ENCODE assay signal across 21 cellular contexts in the genomic region with DNA sequence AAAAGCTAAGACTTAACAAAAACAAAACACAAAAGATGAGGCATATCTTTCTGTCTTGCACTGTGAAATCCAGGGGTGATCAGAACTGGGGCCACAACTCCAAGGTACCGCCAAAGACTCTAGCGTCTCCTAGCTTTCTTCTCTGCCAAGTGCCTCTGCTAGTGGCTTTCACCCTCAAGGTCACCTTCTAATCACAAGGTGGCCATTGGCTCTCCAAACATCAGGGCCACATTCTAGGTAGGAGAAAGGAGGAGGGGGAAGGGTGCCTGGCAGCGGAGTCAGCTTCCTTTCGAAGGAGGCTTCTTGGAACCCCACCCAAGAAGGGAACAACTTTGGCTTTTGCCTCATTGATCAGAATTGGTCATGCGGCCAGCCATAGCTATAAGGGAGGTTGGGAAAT.
DNase-seq lines count a peak whose midpoint lies in the region; ATAC-seq and TF ChIP-seq lines count a peak whose summit lies in the region.
"Had no signal": no experiment of that assay in that cellular context is flagged by ENCODE, and none has a peak within 500 bp of the region (broad histone marks: within the 10 kb centered on the region; RNA-seq: fewer than 3 reads in every experiment).

No MANE protein-coding gene starts in this region.

- no peak overlapping the region for H3K23ac ChIP-seq in mesendoderm (ENCODE audit: low read length)

- no peak overlapping the region for H2BK5ac ChIP-seq in mesendoderm (ENCODE audit: low read length)

- H2AK5ac ChIP-seq in mesendoderm (ENCODE audit: low read length), result peak overlapping the region; percentile 56

- no peak overlapping the region for H3K9ac ChIP-seq in mesendoderm (ENCODE audit: low read length)
- H3K9ac ChIP-seq: BLaER1 treated with 17β-estradiol and CSF1 and Interleukin-3, amounts not matched to agents 10 nM and 100 nM; KMS-11 had no signal

- H3K4me1 Mint-ChIP-seq in activated naive CD8-positive, alpha-beta T cell treated with anti-CD3 and anti-CD28 coated beads, Interleukin-2, amount 10 ng/mL, durations not matched to agents 7 days and 5 days, result peaks cover 19% of the 10 kb centered on the region
- H3K4me1 Mint-ChIP-seq in activated naive CD8-positive, alpha-beta T cell treated with anti-CD3 and anti-CD28 coated beads for 36 hours, result no peaks in the 10 kb centered on the region
- peaks cover 55% of the 10 kb centered on the region for H3K4me1 Mint-ChIP-seq in dendritic cell treated with granulocyte-macrophage colony-stimulating factor and Interleukin-4, amounts not matched to agents 40 ng/mL and 50 ng/mL, for 4 days (ENCODE audit: low read depth)

- H3K27me3 ChIP-seq in mesendoderm (ENCODE audit: insufficient read depth, low read length, poor library complexity) (no peaks in the 10 kb centered on the region), brain microvascular endothelial cell (replicated peaks) (no peaks in the 10 kb centered on the region)
- H3K27me3 ChIP-seq: BLaER1 treated with 17β-estradiol and CSF1 and Interleukin-3, amounts not matched to agents 10 nM and 100 nM had no signal

- no peaks in the 10 kb centered on the region for H3K36me3 Mint-ChIP-seq in activated naive CD8-positive, alpha-beta T cell treated with anti-CD3 and anti-CD28 coated beads, Interleukin-2, amount 10 ng/mL, durations not matched to agents 7 days and 5 days
- no peaks in the 10 kb centered on the region for H3K36me3 Mint-ChIP-seq in activated naive CD8-positive, alpha-beta T cell treated with anti-CD3 and anti-CD28 coated beads for 36 hours
- no peaks in the 10 kb centered on the region for H3K36me3 Mint-ChIP-seq in dendritic cell treated with granulocyte-macrophage colony-stimulating factor and Interleukin-4, amounts not matched to agents 40 ng/mL and 50 ng/mL, for 4 days (ENCODE audit: low read depth)

- H3K79me1 ChIP-seq in mesendoderm (ENCODE audit: low read length), result no peaks in the 10 kb centered on the region

- TF ChIP-seq CTCF in mucosa of descending colon (IDR thresholded peaks at IDR 0.05), result no peak
- no peak for TF ChIP-seq CTCF in brain microvascular endothelial cell (IDR thresholded peaks at IDR 0.05; ENCODE audit: low read depth, low read length, missing control alignments)

- H3K9me3 Mint-ChIP-seq in activated naive CD8-positive, alpha-beta T cell treated with anti-CD3 and anti-CD28 coated beads, Interleukin-2, amount 10 ng/mL, durations not matched to agents 7 days and 5 days, result no peaks in the 10 kb centered on the region
- no peaks in the 10 kb centered on the region for H3K9me3 Mint-ChIP-seq in activated naive CD8-positive, alpha-beta T cell treated with anti-CD3 and anti-CD28 coated beads for 36 hours
- no peaks in the 10 kb centered on the region for H3K9me3 Mint-ChIP-seq in dendritic cell treated with granulocyte-macrophage colony-stimulating factor and Interleukin-4, amounts not matched to agents 40 ng/mL and 50 ng/mL, for 4 days
- H3K9me3 Mint-ChIP-seq: CD4-positive, alpha-beta T cell had no signal

- no peaks in the 10 kb centered on the region for H3K79me2 ChIP-seq in mesendoderm (ENCODE audit: control insufficient read depth, insufficient read depth, low read length)

- no peak overlapping the region for H3K4me3 Mint-ChIP-seq in activated naive CD8-positive, alpha-beta T cell treated with anti-CD3 and anti-CD28 coated beads, Interleukin-2, amount 10 ng/mL, durations not matched to agents 7 days and 5 days
- no peak overlapping the region for H3K4me3 Mint-ChIP-seq in activated naive CD8-positive, alpha-beta T cell treated with anti-CD3 and anti-CD28 coated beads for 36 hours
- H3K4me3 Mint-ChIP-seq in dendritic cell treated with granulocyte-macrophage colony-stimulating factor and Interleukin-4, amounts not matched to agents 40 ng/mL and 50 ng/mL, for 4 days, result no peak overlapping the region
- H3K4me3 Mint-ChIP-seq: CD4-positive, alpha-beta T cell; GM23338; H9 had no signal

- ATAC-seq in activated naive CD8-positive, alpha-beta T cell treated with anti-CD3 and anti-CD28 coated beads, Interleukin-2, amount 10 ng/mL, durations not matched to agents 7 days and 5 days (ENCODE audit: low read depth), result no peak
- no peak for ATAC-seq in GM21619 (IDR thresholded peaks at IDR 0.05; ENCODE audit: unreplicated experiment)
- ATAC-seq in mucosa of descending colon, result no peak
- ATAC-seq: GM23338, PC-3, Right ventricle myocardium inferior had no signal

- intact Hi-C loops in dendritic cell treated with granulocyte-macrophage colony-stimulating factor and Interleukin-4, amounts not matched to agents 40 ng/mL and 50 ng/mL, for 4 days (cut with micrococcal nuclease), result no loop called here
- intact Hi-C loops in mucosa of descending colon (cut with DNase I, micrococcal nuclease), result no loop called here

- peak; percentile 4 for DNase-seq in activated naive CD8-positive, alpha-beta T cell treated with anti-CD3 and anti-CD28 coated beads, Interleukin-2, amount 10 ng/mL, durations not matched to agents 7 days and 5 days
- DNase-seq in activated naive CD8-positive, alpha-beta T cell treated with anti-CD3 and anti-CD28 coated beads for 36 hours, result no peak
- DNase-seq in mesendoderm (no peak), mucosa of descending colon (no peak), brain microvascular endothelial cell (no peak)
- DNase-seq: AML-193; H9; MM.1S; NCI-H2029; NCI-H446 treated with DMSO at 0.1 percent for 48 hours; NCI-H526; NCI-H82; NK-92 treated with Interleukin-12 subunit alpha and Interleukin-12 subunit beta, amount 100 ng/mL, for 24 hours; PC-3 had no signal

- H3K27me3 Mint-ChIP-seq in activated naive CD8-positive, alpha-beta T cell treated with anti-CD3 and anti-CD28 coated beads, Interleukin-2, amount 10 ng/mL, durations not matched to agents 7 days and 5 days, result peaks cover 11% of the 10 kb centered on the region
- H3K27me3 Mint-ChIP-seq in activated naive CD8-positive, alpha-beta T cell treated with anti-CD3 and anti-CD28 coated beads for 36 hours, result no peaks in the 10 kb centered on the region
- peaks cover 5% of the 10 kb centered on the region for H3K27me3 Mint-ChIP-seq in dendritic cell treated with granulocyte-macrophage colony-stimulating factor and Interleukin-4, amounts not matched to agents 40 ng/mL and 50 ng/mL, for 4 days

- H3K4me1 ChIP-seq in mesendoderm (ENCODE audit: control insufficient read depth, low read depth, low read length) (peaks cover 13% of the 10 kb centered on the region), mucosa of descending colon (ENCODE audit: low read depth) (no peaks in the 10 kb centered on the region)

- H3K4me2 ChIP-seq in mesendoderm (ENCODE audit: low read length), result no peak overlapping the region
- H3K4me2 ChIP-seq: BLaER1 treated with 17β-estradiol and CSF1 and Interleukin-3, amounts not matched to agents 10 nM and 100 nM; GM23338; KMS-11 had no signal

- no peak overlapping the region for H3K27ac Mint-ChIP-seq in activated naive CD8-positive, alpha-beta T cell treated with anti-CD3 and anti-CD28 coated beads, Interleukin-2, amount 10 ng/mL, durations not matched to agents 7 days and 5 days
- no peak overlapping the region for H3K27ac Mint-ChIP-seq in activated naive CD8-positive, alpha-beta T cell treated with anti-CD3 and anti-CD28 coated beads for 36 hours
- H3K27ac Mint-ChIP-seq in dendritic cell treated with granulocyte-macrophage colony-stimulating factor and Interleukin-4, amounts not matched to agents 40 ng/mL and 50 ng/mL, for 4 days, result peak overlapping the region; percentile 16
- H3K27ac Mint-ChIP-seq: CD4-positive, alpha-beta T cell; GM23338; H9 had no signal

- no peak overlapping the region for H2BK15ac ChIP-seq in mesendoderm (replicated peaks; ENCODE audit: low read depth)

- H4K5ac ChIP-seq in mesendoderm (ENCODE audit: low read length), result no peak overlapping the region

- no CpG with 5 or more reads among the region's 5 CpGs for WGBS in mesendoderm (ENCODE audit: extremely low coverage, insufficient coverage, low lambda C conversion rate)

- H3K4ac ChIP-seq in mesendoderm (ENCODE audit: low read depth, low read length), result no peak overlapping the region

- in situ Hi-C loops in brain microvascular endothelial cell (cut with HindIII; ENCODE audit: low pct_ligation_motif_present, low sequenced_read_pairs), result no loop called here

- H2BK120ac ChIP-seq in mesendoderm (ENCODE audit: low read depth, low read length), result no peak overlapping the region

- H3K36me3 ChIP-seq in mesendoderm (ENCODE audit: control insufficient read depth, insufficient read depth, low read length), result no peaks in the 10 kb centered on the region
- no peaks in the 10 kb centered on the region for H3K36me3 ChIP-seq in mucosa of descending colon (ENCODE audit: low read depth)
- H3K36me3 ChIP-seq in brain microvascular endothelial cell (replicated peaks), result no peaks in the 10 kb centered on the region
- H3K36me3 ChIP-seq: BLaER1 treated with 17β-estradiol and CSF1 and Interleukin-3, amounts not matched to agents 10 nM and 100 nM had no signal

- H3K56ac ChIP-seq in mesendoderm (ENCODE audit: low read length), result no peak overlapping the region

- H3K9me3 ChIP-seq in mucosa of descending colon, result no peaks in the 10 kb centered on the region
- H3K9me3 ChIP-seq: BLaER1 treated with 17β-estradiol and CSF1 and Interleukin-3, amounts not matched to agents 10 nM and 100 nM had no signal

- no peak overlapping the region for H3K18ac ChIP-seq in mesendoderm (ENCODE audit: low read length)

- no peak overlapping the region for H3K4me3 ChIP-seq in mesendoderm (ENCODE audit: low read length)
- no peak overlapping the region for H3K4me3 ChIP-seq in mucosa of descending colon
- H3K4me3 ChIP-seq in brain microvascular endothelial cell (ENCODE audit: low read depth, low read length), result no peak overlapping the region
- H3K4me3 ChIP-seq: BLaER1 treated with 17β-estradiol and CSF1 and Interleukin-3, amounts not matched to agents 10 nM and 100 nM; GM23338 had no signal

- POLR2A ChIA-PET in activated naive CD8-positive, alpha-beta T cell treated with anti-CD3 and anti-CD28 coated beads, Interleukin-2, amount 10 ng/mL, durations not matched to agents 7 days and 5 days (lab: Charles Lee), result no interaction called here

- H3K27ac ChIP-seq in mesendoderm (ENCODE audit: low read depth, low read length) (no peak overlapping the region), brain microvascular endothelial cell (no peak overlapping the region)
- H3K27ac ChIP-seq: BLaER1 treated with 17β-estradiol and CSF1 and Interleukin-3, amounts not matched to agents 10 nM and 100 nM; KMS-11 had no signal

- H4K8ac ChIP-seq in mesendoderm (ENCODE audit: low read depth, low read length), result no peak overlapping the region
